ENCODE assay signal across 1 cellular context in the genomic region with DNA sequence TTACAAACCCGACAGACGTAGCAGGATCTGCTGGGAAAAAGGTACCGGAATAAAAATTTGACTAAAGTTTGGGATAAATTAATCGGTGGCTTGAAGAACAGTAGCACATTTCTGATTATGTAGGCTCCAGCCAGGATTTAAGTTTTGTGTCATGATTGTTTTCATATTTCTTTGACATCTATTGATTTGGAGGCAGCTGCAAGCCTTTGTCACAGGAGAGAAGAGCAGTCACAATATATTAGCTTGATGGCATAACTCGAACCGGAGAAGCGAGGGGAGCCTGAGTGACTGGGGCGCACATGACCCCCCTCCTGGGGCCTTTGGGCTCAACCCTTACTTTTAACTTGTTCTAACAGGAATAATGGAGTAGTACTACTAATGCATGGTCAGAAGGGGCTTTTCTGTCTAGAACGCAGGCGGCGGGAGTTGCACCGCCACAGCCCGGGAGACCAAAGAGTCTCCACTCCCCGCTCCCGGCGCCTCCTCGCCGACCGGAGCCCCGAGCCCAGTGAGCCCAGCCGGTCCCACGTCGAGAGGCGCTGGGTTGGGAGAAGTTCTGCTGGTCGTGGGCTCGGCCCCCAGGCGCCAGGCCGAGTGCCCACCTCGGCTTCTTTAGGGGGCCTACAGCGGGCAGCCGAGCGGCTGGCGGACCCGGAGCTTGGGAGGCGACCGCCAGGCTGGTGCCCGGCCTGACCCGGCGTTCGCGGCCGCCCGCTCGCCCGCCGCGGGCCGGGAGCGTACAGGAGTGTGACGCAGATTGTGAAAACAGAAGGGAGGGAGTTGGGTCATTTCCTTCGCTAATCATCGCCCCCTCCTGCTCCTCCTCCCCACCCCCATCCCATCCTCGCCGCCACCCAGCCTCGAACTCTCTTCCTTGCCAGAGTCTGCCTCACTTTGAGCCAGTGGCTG.
A peak's percentile ranks its signal among the peaks of the same experiment; 100 is the strongest.
TF ChIP-seq lines count a peak whose summit lies in the region.

No MANE protein-coding gene starts in this region.

TF ChIP-seq in SK-N-SH, 30 proteins besides CTCF, POLR2A, EP300 and RAD21:
- TF ChIP-seq, protein P1, sequence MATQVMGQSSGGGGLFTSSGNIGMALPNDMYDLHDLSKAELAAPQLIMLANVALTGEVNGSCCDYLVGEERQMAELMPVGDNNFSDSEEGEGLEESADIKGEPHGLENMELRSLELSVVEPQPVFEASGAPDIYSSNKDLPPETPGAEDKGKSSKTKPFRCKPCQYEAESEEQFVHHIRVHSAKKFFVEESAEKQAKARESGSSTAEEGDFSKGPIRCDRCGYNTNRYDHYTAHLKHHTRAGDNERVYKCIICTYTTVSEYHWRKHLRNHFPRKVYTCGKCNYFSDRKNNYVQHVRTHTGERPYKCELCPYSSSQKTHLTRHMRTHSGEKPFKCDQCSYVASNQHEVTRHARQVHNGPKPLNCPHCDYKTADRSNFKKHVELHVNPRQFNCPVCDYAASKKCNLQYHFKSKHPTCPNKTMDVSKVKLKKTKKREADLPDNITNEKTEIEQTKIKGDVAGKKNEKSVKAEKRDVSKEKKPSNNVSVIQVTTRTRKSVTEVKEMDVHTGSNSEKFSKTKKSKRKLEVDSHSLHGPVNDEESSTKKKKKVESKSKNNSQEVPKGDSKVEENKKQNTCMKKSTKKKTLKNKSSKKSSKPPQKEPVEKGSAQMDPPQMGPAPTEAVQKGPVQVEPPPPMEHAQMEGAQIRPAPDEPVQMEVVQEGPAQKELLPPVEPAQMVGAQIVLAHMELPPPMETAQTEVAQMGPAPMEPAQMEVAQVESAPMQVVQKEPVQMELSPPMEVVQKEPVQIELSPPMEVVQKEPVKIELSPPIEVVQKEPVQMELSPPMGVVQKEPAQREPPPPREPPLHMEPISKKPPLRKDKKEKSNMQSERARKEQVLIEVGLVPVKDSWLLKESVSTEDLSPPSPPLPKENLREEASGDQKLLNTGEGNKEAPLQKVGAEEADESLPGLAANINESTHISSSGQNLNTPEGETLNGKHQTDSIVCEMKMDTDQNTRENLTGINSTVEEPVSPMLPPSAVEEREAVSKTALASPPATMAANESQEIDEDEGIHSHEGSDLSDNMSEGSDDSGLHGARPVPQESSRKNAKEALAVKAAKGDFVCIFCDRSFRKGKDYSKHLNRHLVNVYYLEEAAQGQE (IDR thresholded peaks at IDR 0.05; ENCODE audit: low read depth, low read length) = no peak
- TF ChIP-seq EZH2phosphoT487 (IDR thresholded peaks at IDR 0.05; ENCODE audit: borderline replicate concordance, low read depth) = peak; percentile 81
